Comparison of ENCODE assay signal across 5 cellular contexts in genomic region chr6:11469684-11470083, GRCh38.
"Had no signal": no experiment of that assay in that cellular context is flagged by ENCODE, and none has a peak within 500 bp of the region (broad histone marks: within the 10 kb centered on the region; RNA-seq: fewer than 3 reads in every experiment).

No MANE protein-coding gene starts in this region.

- H3K4me2 ChIP-seq: GM23338 had no signal

- H3K27ac Mint-ChIP-seq: GM23338, H9, IgD-negative memory B cell had no signal

- H3K4me1 Mint-ChIP-seq: GM23338 had no signal

- H3K9me3 Mint-ChIP-seq: GM23338, H9, IgD-negative memory B cell had no signal

- H2AFZ ChIP-seq: GM23338 had no signal

- H3K27me3 Mint-ChIP-seq: IgD-negative memory B cell had no signal

- H3K36me3 Mint-ChIP-seq: IgD-negative memory B cell had no signal

- H3K4me3 Mint-ChIP-seq: GM23338, H9 had no signal

- H3K27ac ChIP-seq: HL-60 had no signal

- DNase-seq: H9, HCEC 1CT had no signal

- H3K4me3 ChIP-seq: GM23338 had no signal

- ATAC-seq: GM23338 had no signal
